In genomic region chr15:70618929-70619328, GRCh38 we compare ENCODE assay signal across 28 cellular contexts.
"Had no signal": no experiment of that assay in that cellular context is flagged by ENCODE, and none has a peak within 500 bp of the region (broad histone marks: within the 10 kb centered on the region; RNA-seq: fewer than 3 reads in every experiment).

No MANE protein-coding gene starts in this region.

- H3K4me1 ChIP-seq: adrenal gland had no signal

- H3K27me3 ChIP-seq: adrenal gland had no signal

- DNase-seq: activated B cell treated with CpG ODN at 0.5 μM for 24 hours; activated CD4-positive, alpha-beta memory T cell treated with anti-CD3 and anti-CD28 coated beads for 36 hours; activated CD4-positive, alpha-beta T cell treated with anti-CD3 and anti-CD28 coated beads for 4 hours; activated CD4-positive, alpha-beta T cell treated with anti-CD3 and anti-CD28 coated beads, Interleukin-2, amount 50 U/mL, for 1 hour; activated CD4-positive, CD25-positive, alpha-beta regulatory T cell treated with anti-CD3 and anti-CD28 coated beads, Interleukin-2, amount 50 U/mL, for 72 hours; activated CD8-positive, alpha-beta memory T cell treated with anti-CD3 and anti-CD28 coated beads, Interleukin-2, amount 50 U/mL, for 4 hours; activated gamma-delta T cell treated with Interleukin-2 at 50 U/mL for 16 hours; activated naive CD4-positive, alpha-beta T cell treated with anti-CD3 and anti-CD28 coated beads for 36 hours; activated T-cell treated with anti-CD3 and anti-CD28 coated beads for 4 hours; activated T-cell treated with anti-CD3 and anti-CD28 coated beads, Interleukin-2, amount 50 U/mL, for 4 hours; adrenal gland; caudate nucleus; cerebellar nuclear complex; MV-4-11; NCI-H1092; NCI-H1436 treated with DMSO at 0.1 percent for 48 hours; NCI-H1694 treated with DMSO at 0.1 percent for 48 hours; NCI-H2029; NCI-H345; NCI-H524 treated with DMSO at 0.1 percent for 48 hours; Right ventricle myocardium superior; SW 1271; T-helper 1 cell; T-helper 2 cell; T-helper 9 cell had no signal

- H3K27ac ChIP-seq: adrenal gland, VCaP had no signal

- FAIRE-seq: bronchial epithelial cell had no signal

- ATAC-seq: activated naive CD4-positive, alpha-beta T cell treated with anti-CD3 and anti-CD28 coated beads, Interleukin-2, amount 50 U/mL, for 72 hours; activated T-cell treated with anti-CD3 and anti-CD28 coated beads, Interleukin-2, amount 50 U/mL, for 4 hours had no signal

- H3K4me3 ChIP-seq: adrenal gland had no signal

- H3K36me3 ChIP-seq: adrenal gland had no signal
